ENCODE assay signal across 2 cellular contexts in genomic region chr4:25417014-25417413, GRCh38.
TF ChIP-seq lines count a peak whose summit lies in the region.

No MANE protein-coding gene starts in this region.

TF ChIP-seq in HepG2, 621 proteins besides CTCF, POLR2A, EP300 and RAD21:
- TF ChIP-seq, protein P1, sequence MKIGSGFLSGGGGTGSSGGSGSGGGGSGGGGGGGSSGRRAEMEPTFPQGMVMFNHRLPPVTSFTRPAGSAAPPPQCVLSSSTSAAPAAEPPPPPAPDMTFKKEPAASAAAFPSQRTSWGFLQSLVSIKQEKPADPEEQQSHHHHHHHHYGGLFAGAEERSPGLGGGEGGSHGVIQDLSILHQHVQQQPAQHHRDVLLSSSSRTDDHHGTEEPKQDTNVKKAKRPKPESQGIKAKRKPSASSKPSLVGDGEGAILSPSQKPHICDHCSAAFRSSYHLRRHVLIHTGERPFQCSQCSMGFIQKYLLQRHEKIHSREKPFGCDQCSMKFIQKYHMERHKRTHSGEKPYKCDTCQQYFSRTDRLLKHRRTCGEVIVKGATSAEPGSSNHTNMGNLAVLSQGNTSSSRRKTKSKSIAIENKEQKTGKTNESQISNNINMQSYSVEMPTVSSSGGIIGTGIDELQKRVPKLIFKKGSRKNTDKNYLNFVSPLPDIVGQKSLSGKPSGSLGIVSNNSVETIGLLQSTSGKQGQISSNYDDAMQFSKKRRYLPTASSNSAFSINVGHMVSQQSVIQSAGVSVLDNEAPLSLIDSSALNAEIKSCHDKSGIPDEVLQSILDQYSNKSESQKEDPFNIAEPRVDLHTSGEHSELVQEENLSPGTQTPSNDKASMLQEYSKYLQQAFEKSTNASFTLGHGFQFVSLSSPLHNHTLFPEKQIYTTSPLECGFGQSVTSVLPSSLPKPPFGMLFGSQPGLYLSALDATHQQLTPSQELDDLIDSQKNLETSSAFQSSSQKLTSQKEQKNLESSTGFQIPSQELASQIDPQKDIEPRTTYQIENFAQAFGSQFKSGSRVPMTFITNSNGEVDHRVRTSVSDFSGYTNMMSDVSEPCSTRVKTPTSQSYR (CRISPR knock-in tag; IDR thresholded peaks at IDR 0.05; ENCODE audit: borderline replicate concordance) = no peak
- TF ChIP-seq CEBPB (IDR thresholded peaks at IDR 0.05; ENCODE audit: borderline replicate concordance, low read depth, low read length) (peak; percentile 60), TRIM24 (CRISPR knock-in tag; IDR thresholded peaks at IDR 0.05) (no peak), ZKSCAN8 (CRISPR knock-in tag; IDR thresholded peaks at IDR 0.05; ENCODE audit: borderline replicate concordance) (no peak), ZNF280D (CRISPR knock-in tag; IDR thresholded peaks at IDR 0.05) (no peak), SETDB1 (CRISPR knock-in tag; IDR thresholded peaks at IDR 0.05; ENCODE audit: borderline replicate concordance) (no peak), ZNF770 (CRISPR knock-in tag; IDR thresholded peaks at IDR 0.05) (peak; percentile 84; the same call in 1 of the 2 replicates), ZNF713 (CRISPR knock-in tag; IDR thresholded peaks at IDR 0.05) (no peak), ZNF782 (CRISPR knock-in tag; IDR thresholded peaks at IDR 0.05; ENCODE audit: borderline replicate concordance) (no peak), MEF2D (CRISPR knock-in tag; IDR thresholded peaks at IDR 0.05) (no peak)

TF ChIP-seq in K562, 482 proteins besides CTCF, POLR2A, EP300 and RAD21:
- TF ChIP-seq EZH2 (IDR thresholded peaks at IDR 0.05; ENCODE audit: borderline replicate concordance, low read depth, low read length) (no peak), ZNF717 (CRISPR knock-in tag; IDR thresholded peaks at IDR 0.05) (no peak), STAT5B (CRISPR knock-in tag; IDR thresholded peaks at IDR 0.05) (no peak), CEBPB (tag; IDR thresholded peaks at IDR 0.05) (peak; percentile 46; the same call in 1 of the 2 replicates), SIN3B (IDR thresholded peaks at IDR 0.05; ENCODE audit: low read depth) (no peak)
